In the genomic region with DNA sequence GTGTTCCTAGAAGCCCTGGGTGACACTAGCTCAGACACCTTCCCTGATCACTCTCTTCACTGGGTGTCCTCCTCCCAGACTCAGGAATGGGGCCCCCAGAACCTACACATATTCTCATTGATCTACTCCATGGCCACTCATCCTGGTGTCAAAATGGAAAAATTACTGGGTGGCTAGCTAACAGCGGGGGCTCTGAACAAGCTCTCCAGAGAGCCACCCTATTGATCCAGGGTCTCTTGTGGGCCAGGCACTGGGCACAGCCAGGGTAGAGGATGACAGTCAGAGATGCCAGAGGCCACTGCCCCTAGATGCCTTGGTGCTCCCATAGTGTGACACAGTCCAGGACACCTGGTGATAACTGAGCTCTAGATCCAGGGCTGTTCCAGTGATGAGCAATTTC, we compare ENCODE assay signal across 22 cellular contexts.
"Had no signal": no experiment of that assay in that cellular context is flagged by ENCODE, and none has a peak within 500 bp of the region (broad histone marks: within the 10 kb centered on the region; RNA-seq: fewer than 3 reads in every experiment).

No MANE protein-coding gene starts in this region.

- H3K27ac ChIP-seq: dorsolateral prefrontal cortex, gastrocnemius medialis, heart right ventricle, left lung, lower lobe of right lung had no signal

- H3K4me3 ChIP-seq: dorsolateral prefrontal cortex, esophagus squamous epithelium, gastrocnemius medialis, heart right ventricle, left lung, lower lobe of right lung, mucosa of descending colon had no signal

- H3K36me3 Mint-ChIP-seq: mesothelial cell of epicardium; naive B cell; naive thymus-derived CD8-positive, alpha-beta T cell had no signal

- H3K27me3 ChIP-seq: esophagus squamous epithelium, gastrocnemius medialis, heart right ventricle, left lung had no signal

- ATAC-seq: gastrocnemius medialis; heart right ventricle; left cardiac atrium; left lung; left ventricle myocardium superior; lower lobe of right lung; mucosa of descending colon; naive thymus-derived CD8-positive, alpha-beta T cell had no signal

- H3K27ac Mint-ChIP-seq: mesothelial cell of epicardium; naive thymus-derived CD8-positive, alpha-beta T cell had no signal

- DNase-seq: cortex of kidney; dermis blood vessel endothelial cell; dorsolateral prefrontal cortex; effector CD4-positive, alpha-beta T cell; effector memory CD4-positive, alpha-beta T cell; esophagus squamous epithelium; foreskin fibroblast; foreskin melanocyte; gastrocnemius medialis; glutamatergic neuron; head of caudate nucleus; heart right ventricle; hippocampal formation; left cardiac atrium; left lung; left ventricle myocardium superior; lower lobe of right lung; mesenchymal stem cell; mucosa of descending colon; naive B cell; naive thymus-derived CD8-positive, alpha-beta T cell had no signal

- H3K4me1 Mint-ChIP-seq: naive B cell had no signal

- H3K4me3 Mint-ChIP-seq: mesothelial cell of epicardium; naive B cell; naive thymus-derived CD8-positive, alpha-beta T cell had no signal

- H3K36me3 ChIP-seq: esophagus squamous epithelium, gastrocnemius medialis, heart right ventricle, left lung, lower lobe of right lung had no signal

- H3K9me3 Mint-ChIP-seq: mesothelial cell of epicardium had no signal

- H3K9me3 ChIP-seq: esophagus squamous epithelium, gastrocnemius medialis, heart right ventricle, left lung, lower lobe of right lung, mucosa of descending colon had no signal
